In genomic region chr15:74799255-74799842, GRCh38 we compare ENCODE assay signal across 9 cellular contexts. TPM values are rescaled to one million over a fixed set of nuclear protein-coding genes. Genes with fewer than 3 reads are reported as not detected.
DNase-seq lines count a peak whose midpoint lies in the region; TF ChIP-seq lines count a peak whose summit lies in the region.
"Had no signal": no experiment of that assay in that cellular context is flagged by ENCODE, and none has a peak within 500 bp of the region (broad histone marks: within the 10 kb centered on the region; RNA-seq: fewer than 3 reads in every experiment).

No MANE protein-coding gene starts in this region.

- H3K36me3 Mint-ChIP-seq in activated naive CD4-positive, alpha-beta T cell treated with anti-CD3 and anti-CD28 coated beads, Interleukin-2, amount 50 U/mL, for 24 hours = peaks cover 5% of the 10 kb centered on the region

- no peak overlapping the region for H3K4me3 ChIP-seq in duodenal mucosa (ENCODE audit: low read depth in 1 of 2, low read length in 2 of 2)
- no peak overlapping the region for H3K4me3 ChIP-seq in suprapubic skin
- H3K4me3 ChIP-seq in thyroid gland (replicated peaks in 1 of 3) = no peak overlapping the region

- TF ChIP-seq POLR2A in suprapubic skin (IDR thresholded peaks at IDR 0.05) (no peak), thyroid gland (IDR thresholded peaks at IDR 0.05) (no peak)

- no peak overlapping the region for H3K4me3 Mint-ChIP-seq in activated naive CD4-positive, alpha-beta T cell treated with anti-CD3 and anti-CD28 coated beads, Interleukin-2, amount 50 U/mL, for 24 hours

- intact Hi-C loops in thyroid gland (cut with DNase I) = no loop called here

- peak overlapping the region; percentile 46 for H3K27ac Mint-ChIP-seq in activated naive CD4-positive, alpha-beta T cell treated with anti-CD3 and anti-CD28 coated beads, Interleukin-2, amount 50 U/mL, for 24 hours

- H3K4me1 ChIP-seq in duodenal mucosa (ENCODE audit: control insufficient read depth in 1 of 2, insufficient read depth in 2 of 2, low read length in 2 of 2) (peaks cover 36 to 48% of the 10 kb centered on the region in 2 donors), suprapubic skin (peaks cover 25% of the 10 kb centered on the region), thyroid gland (no peaks in the 10 kb centered on the region)

- no peaks in the 10 kb centered on the region for H3K9me3 Mint-ChIP-seq in activated naive CD4-positive, alpha-beta T cell treated with anti-CD3 and anti-CD28 coated beads, Interleukin-2, amount 50 U/mL, for 24 hours

- H3K27me3 Mint-ChIP-seq in activated naive CD4-positive, alpha-beta T cell treated with anti-CD3 and anti-CD28 coated beads, Interleukin-2, amount 50 U/mL, for 24 hours = no peaks in the 10 kb centered on the region

- peaks cover 14 to 59% of the 10 kb centered on the region in 2 donors for H3K36me3 ChIP-seq in duodenal mucosa (ENCODE audit: control insufficient read depth in 1 of 2, insufficient read depth in 2 of 2, low read length in 2 of 2)
- peaks cover 58% of the 10 kb centered on the region for H3K36me3 ChIP-seq in suprapubic skin
- peaks cover 13 to 19% of the 10 kb centered on the region in 2 donors for H3K36me3 ChIP-seq in thyroid gland

- peaks cover 48% of the 10 kb centered on the region for H3K4me1 Mint-ChIP-seq in activated naive CD4-positive, alpha-beta T cell treated with anti-CD3 and anti-CD28 coated beads, Interleukin-2, amount 50 U/mL, for 24 hours

- H3K9me3 ChIP-seq in duodenal mucosa (ENCODE audit: control insufficient read depth in 1 of 2, low read length in 2 of 2) (no peaks in the 10 kb centered on the region), suprapubic skin (no peaks in the 10 kb centered on the region), thyroid gland (no peaks in the 10 kb centered on the region)

- TF ChIP-seq EP300 in suprapubic skin (IDR thresholded peaks at IDR 0.05) = no peak

- DNase-seq in activated naive CD4-positive, alpha-beta T cell (lab: John Stamatoyannopoulos, UW) = no peak
- DNase-seq in NOMO-1 treated with DMSO at 0.1 percent for 48 hours (lab: John Stamatoyannopoulos, UW; ENCODE audit: unreplicated experiment) = peak; percentile 49
- no peak for DNase-seq in suprapubic skin (ENCODE audit: low spot score in 2 of 2)
- DNase-seq in SHP77 (lab: John Stamatoyannopoulos, UW) = no peak
- DNase-seq in GM19238 (ENCODE audit: insufficient read length, low spot score) = no peak
- no peak for DNase-seq in thyroid gland

- H3K27ac ChIP-seq in duodenal mucosa (ENCODE audit: low read depth, low read length) = peak overlapping the region; percentile 28
- peak overlapping the region; percentile 70 for H3K27ac ChIP-seq in suprapubic skin
- H3K27ac ChIP-seq in thyroid gland = no peak overlapping the region

- TF ChIP-seq CTCF in suprapubic skin (IDR thresholded peaks at IDR 0.05) (no peak), thyroid gland (IDR thresholded peaks at IDR 0.05) (no peak)

- 51% methylated on average over 10 of the region's 16 CpGs for WGBS in suprapubic skin
- WGBS in thyroid gland, 2 donors = 86 to 91% methylated on average over 15 to 16 of the region's 16 CpGs

- no peaks in the 10 kb centered on the region for H3K27me3 ChIP-seq in duodenal mucosa (ENCODE audit: control insufficient read depth in 1 of 2, insufficient read depth in 2 of 2, low read length in 2 of 2)
- H3K27me3 ChIP-seq in suprapubic skin = no peaks in the 10 kb centered on the region
- no peaks in the 10 kb centered on the region for H3K27me3 ChIP-seq in thyroid gland

- H3K9ac ChIP-seq in duodenal mucosa (ENCODE audit: low read depth in 1 of 2, low read length in 2 of 2) = peak overlapping the region in 1 of 2 donors; percentile 2

RNA-seq across cellular contexts. Expression of gene LMAN1L, which starts 13.3 kb away (rescaled TPM):
- total RNA-seq in suprapubic skin (under 1 TPM in 1 of 4 donors, not detected in 3; 0.42 TPM), thyroid gland (1 to 10 TPM in 1 of 4 donors, not detected in 3; 3.5 TPM)
- total RNA-seq: chondrocyte had no signal

RNA-seq across cellular contexts. Expression of gene CSK, which starts 17.5 kb away (rescaled TPM):
- total RNA-seq in suprapubic skin (10 to 100 TPM; 33.1 to 45.2 (median 35.5) TPM), thyroid gland (10 to 100 TPM; 18.2 to 24.3 (median 20.3) TPM)

RNA-seq across cellular contexts. Expression of gene CPLX3, which starts 27.1 kb away (rescaled TPM):
- total RNA-seq in suprapubic skin (under 1 TPM in 1 of 4 donors, not detected in 3; 0.47 TPM), thyroid gland (not detected)
- total RNA-seq: chondrocyte had no signal

RNA-seq across cellular contexts. Expression of gene ULK3, which starts 43.6 kb away (rescaled TPM):
- 100 to 1,000 TPM; 105 to 330 (median 129) TPM for total RNA-seq in suprapubic skin
- total RNA-seq in thyroid gland = 10 to 100 TPM; 40.9 to 91.1 (median 74.7) TPM

RNA-seq across cellular contexts. Expression of gene CYP1A2, which starts 50.7 kb away (rescaled TPM):
- total RNA-seq in suprapubic skin = not detected
- total RNA-seq in thyroid gland = 1 to 10 TPM; 1.3 to 9.9 (median 2.9) TPM
- total RNA-seq: chondrocyte had no signal

Comparison
In these comparisons a context has a peak if more than half of its experiments do, and no peak if none do; other contexts are left out.
1. H3K27ac ChIP-seq: peak in duodenal mucosa (single experiment) and suprapubic skin (single experiment); none in thyroid gland (0 of 3).